8 cellular contexts compared by ENCODE assay signal in genomic region chr16:50671644-50672260, GRCh38. TPM values are rescaled to one million over a fixed set of nuclear protein-coding genes. Genes with fewer than 3 reads are reported as not detected.
A peak's percentile ranks its signal among the peaks of the same experiment; 100 is the strongest.
DNase-seq lines count a peak whose midpoint lies in the region; ATAC-seq, FAIRE-seq and TF ChIP-seq lines count a peak whose summit lies in the region.

No MANE protein-coding gene starts in this region.

- no peaks in the 10 kb centered on the region for H3K27me3 ChIP-seq in CD8-positive, alpha-beta memory T cell (ENCODE audit: insufficient read depth, low read length, poor library complexity, severe bottlenecking)
- H3K27me3 ChIP-seq in IMR-90 (ENCODE audit: control insufficient read depth, insufficient read depth, low read length) (peaks cover 5% of the 10 kb centered on the region), H1 (replicated peaks in 1 of 4; ENCODE audit: control insufficient read depth in 3 of 4, extremely low read depth in 1 of 4, insufficient read depth in 3 of 4, low read length in 3 of 4) (no peaks in the 10 kb centered on the region)

- dilution Hi-C loops in IMR-90 (cut with HindIII; ENCODE audit: low sequenced_read_pairs, unreplicated experiment) = no loop called here

- H3K23ac ChIP-seq in IMR-90 (ENCODE audit: low read depth, low read length) = no peak overlapping the region
- no peak overlapping the region for H3K23ac ChIP-seq in H1 (ENCODE audit: insufficient read length)

- TF ChIP-seq RAD21 in IMR-90 (IDR thresholded peaks at IDR 0.05; ENCODE audit: low read length) (peak; percentile 38), H1 (IDR thresholded peaks at IDR 0.05 in 1 of 2, conservative IDR thresholded peaks at IDR 0.05 in 1 of 2; ENCODE audit: low read depth in 2 of 2, low read length in 2 of 2) (peak; percentile 70 to 76)

- H3K4me3 Mint-ChIP-seq in CD8-positive, alpha-beta memory T cell = peak overlapping the region in 1 of 7 donors; percentile 5

- intact Hi-C loops in IMR-90 (cut with micrococcal nuclease) = loop anchor here (1.0 kb wide), 1 partner anchor 135 kb away; no protein-coding TSS in a partner anchor

- peaks cover 15% of the 10 kb centered on the region for H3K9me3 ChIP-seq in CD8-positive, alpha-beta memory T cell (ENCODE audit: low read length)
- H3K9me3 ChIP-seq in IMR-90 (ENCODE audit: control insufficient read depth, insufficient read depth, low read length) = peaks cover 23% of the 10 kb centered on the region
- H3K9me3 ChIP-seq in H1 (ENCODE audit: insufficient read depth in 2 of 2, low read depth in 1 of 2, low read length in 1 of 2) = peaks cover 13 to 20% of the 10 kb centered on the region in 2 experiments

- peaks cover 42 to 83% (median 51%) of the 10 kb centered on the region in 3 donors for H3K36me3 Mint-ChIP-seq in CD8-positive, alpha-beta memory T cell

- no peak overlapping the region for H2AFZ ChIP-seq in IMR-90 (replicated peaks; ENCODE audit: low read length, poor library complexity)
- H2AFZ ChIP-seq in H1 (ENCODE audit: low read length) = no peak overlapping the region

- H2BK120ac ChIP-seq in IMR-90 (ENCODE audit: low read depth, low read length) (no peak overlapping the region), H1 (replicated peaks; ENCODE audit: low read depth, low read length) (no peak overlapping the region)

- no peak overlapping the region for H2AK9ac ChIP-seq in IMR-90 (replicated peaks; ENCODE audit: low read depth, low read length, poor library complexity)

- no peak overlapping the region for H4K5ac ChIP-seq in IMR-90 (ENCODE audit: low read depth, low read length)
- no peak overlapping the region for H4K5ac ChIP-seq in H1 (ENCODE audit: insufficient read length, low read depth, low read length)

- H2AK5ac ChIP-seq in IMR-90 (ENCODE audit: low read depth, low read length) (no peak overlapping the region), H1 (ENCODE audit: low read depth, low read length) (no peak overlapping the region)

- peaks cover 7 to 28% (median 20%) of the 10 kb centered on the region in 5 donors for H3K9me3 Mint-ChIP-seq in CD8-positive, alpha-beta memory T cell

- H4K91ac ChIP-seq in IMR-90 (ENCODE audit: insufficient read depth, low read depth, low read length) (no peak overlapping the region), H1 (replicated peaks; ENCODE audit: insufficient read length, low read length) (no peak overlapping the region)

- no peak overlapping the region for H3K4me3 ChIP-seq in CD8-positive, alpha-beta memory T cell (ENCODE audit: low read length)
- H3K4me3 ChIP-seq in IMR-90 (ENCODE audit: insufficient read depth, low read depth, low read length) (no peak overlapping the region), WI38 (ENCODE audit: low read depth, low read length) (no peak overlapping the region), H1 (ENCODE audit: extremely low read depth in 1 of 4, insufficient read depth in 2 of 4, low read depth in 3 of 4, low read length in 4 of 4) (no peak overlapping the region; a peak in 1 of 8 replicates)

- WGBS in IMR-90 (ENCODE audit: extremely low coverage in 2 of 2, insufficient read length in 1 of 2), 2 experiments = 36% methylated on average over 2 of the region's 2 CpGs; no CpG with 5 or more reads in 1 of the 2 experiments
- 21% methylated on average over 2 of the region's 2 CpGs; no CpG with 5 or more reads in 1 of the 2 experiments for WGBS in H1 (ENCODE audit: extremely low coverage in 1 of 2, insufficient coverage in 1 of 2, insufficient read length in 1 of 2, insufficient replicate concordance in 2 of 2, low coverage in 1 of 2, low lambda C conversion rate in 2 of 2, missing lambda C conversion rate in 1 of 2), 2 experiments

- in situ Hi-C loops in IMR-90 (cut with MboI; ENCODE audit: low sequenced_read_pairs) = loop anchor here (25.0 kb wide), 1 partner anchor 459 kb away; no protein-coding TSS in a partner anchor

- H3K27ac Mint-ChIP-seq in CD8-positive, alpha-beta memory T cell = peak overlapping the region in 7 of 8 donors; percentile 4 to 91 (median 56)

- no TSS peak for BruUV-seq in IMR-90 (replicated peaks; lab: Mats Ljungman, UMichigan)

- H3K4me1 Mint-ChIP-seq in CD8-positive, alpha-beta memory T cell = peaks cover 19 to 32% (median 31%) of the 10 kb centered on the region in 3 donors

- no peak overlapping the region for H2BK20ac ChIP-seq in IMR-90 (ENCODE audit: low read depth, low read length)
- no peak overlapping the region for H2BK20ac ChIP-seq in H1 (ENCODE audit: low read length)

- H2BK5ac ChIP-seq in IMR-90 (ENCODE audit: low read depth, low read length, poor library complexity, severe bottlenecking) = no peak overlapping the region
- H2BK5ac ChIP-seq in H1 (ENCODE audit: low read depth, low read length) = no peak overlapping the region

- TF ChIP-seq EP300 in H1 (IDR thresholded peaks at IDR 0.05; ENCODE audit: borderline replicate concordance in 1 of 2, low read depth in 2 of 2, low read length in 2 of 2) = no peak

- no peaks in the 10 kb centered on the region for H3K27me3 Mint-ChIP-seq in CD8-positive, alpha-beta memory T cell

- peak in 3 of 5 donors; percentile 21 to 31 (median 22) for DNase-seq in CD8-positive, alpha-beta memory T cell
- DNase-seq in IMR-90 (peak; percentile 16), H1 (ENCODE audit: low read depth in 1 of 2, low spot score in 2 of 2) (peak in 1 of 2 experiments; percentile 74)
- DNase-seq in stimulated activated CD4-positive, alpha-beta T cell treated with anti-CD3 and anti-CD28 coated beads, Interleukin-12 subunit alpha, Interleukin-12 subunit beta, amount 100 ng/mL, for 4 hours = peak; percentile 43

- no peaks in the 10 kb centered on the region; the same call in 1 of the 2 replicates for H3K23me2 ChIP-seq in H1 (ENCODE audit: low read depth, low read length)

- H4K8ac ChIP-seq in IMR-90 (ENCODE audit: low read depth in 2 of 2, low read length in 2 of 2) (no peak overlapping the region), H1 (ENCODE audit: extremely low read depth, insufficient read depth, low read length) (no peak overlapping the region)

- ATAC-seq in IMR-90 (ENCODE audit: low read depth) (no peak), HG03442 (IDR thresholded peaks at IDR 0.05; ENCODE audit: unreplicated experiment) (no peak), HG02610 (IDR thresholded peaks at IDR 0.05; ENCODE audit: unreplicated experiment) (no peak), HG02798 (IDR thresholded peaks at IDR 0.05; ENCODE audit: poor library complexity, unreplicated experiment) (no peak)

- no peak overlapping the region for H3K4me2 ChIP-seq in IMR-90 (ENCODE audit: low read depth, low read length)
- H3K4me2 ChIP-seq in H1 (ENCODE audit: insufficient read depth in 1 of 2, low read depth in 2 of 2, low read length in 2 of 2) = no peak overlapping the region

- peak; percentile 52 for FAIRE-seq in H1 (lab: Jason Lieb, UNC)

- H3K9ac ChIP-seq in IMR-90 (ENCODE audit: low read depth, low read length) (no peak overlapping the region), H1 (replicated peaks in 1 of 4; ENCODE audit: extremely low read depth in 1 of 4, low read depth in 3 of 4, low read length in 3 of 4) (no peak overlapping the region)

- no peak overlapping the region for H3K4ac ChIP-seq in IMR-90 (ENCODE audit: low read depth, low read length)
- H3K4ac ChIP-seq in H1 (replicated peaks; ENCODE audit: insufficient read length, low read depth, low read length) = no peak overlapping the region

- peaks cover 14% of the 10 kb centered on the region for H3K4me1 ChIP-seq in CD8-positive, alpha-beta memory T cell (ENCODE audit: insufficient read depth, low read length)
- H3K4me1 ChIP-seq in IMR-90 (ENCODE audit: control insufficient read depth, insufficient read depth, low read length) = no peaks in the 10 kb centered on the region
- peaks cover 0 to 2% (median 0%) of the 10 kb centered on the region in 4 experiments; a peak in 1 of 7 replicates for H3K4me1 ChIP-seq in H1 (replicated peaks in 1 of 4; ENCODE audit: control insufficient read depth in 3 of 4, insufficient read depth in 4 of 4, low read length in 3 of 4)

- POLR2A ChIA-PET in CD8-positive, alpha-beta memory T cell (lab: Charles Lee) = interaction anchor here (0.5 to 1.2 kb wide), 3 partner anchors 9 to 111 kb away, joined by 4 to 7 read pairs (median 4); partner anchors contain the start of gene SNX20
- POLR2A ChIA-PET in IMR-90 (lab: Charles Lee; ENCODE audit: unreplicated experiment) (no interaction called here), H1 (lab: Charles Lee; ENCODE audit: partially characterized antibody) (no interaction called here)

- no peaks in the 10 kb centered on the region for H3K9me1 ChIP-seq in IMR-90 (ENCODE audit: insufficient read depth, low read length)

- H3K79me1 ChIP-seq in IMR-90 (ENCODE audit: low read depth in 1 of 2, low read length in 2 of 2) = no peaks in the 10 kb centered on the region
- H3K79me1 ChIP-seq in H1 (ENCODE audit: low read depth, low read length) = no peaks in the 10 kb centered on the region

- H3K18ac ChIP-seq in IMR-90 (ENCODE audit: low read depth, low read length) (no peak overlapping the region), H1 (ENCODE audit: extremely low read depth, low read length) (no peak overlapping the region)

- H3K27ac ChIP-seq in CD8-positive, alpha-beta memory T cell (ENCODE audit: low read depth, low read length) = no peak overlapping the region
- H3K27ac ChIP-seq in IMR-90 (ENCODE audit: insufficient read depth, low read length) (no peak overlapping the region), H1 (ENCODE audit: low read depth, low read length) (no peak overlapping the region)

- no peak for TF ChIP-seq POLR2A in IMR-90 (IDR thresholded peaks at IDR 0.05; ENCODE audit: low read depth, low read length)
- TF ChIP-seq POLR2A in H1 (IDR thresholded peaks at IDR 0.05; ENCODE audit: control extremely low read depth in 1 of 2, low read depth in 2 of 2, low read length in 2 of 2) = no peak

- H3K56ac ChIP-seq in IMR-90 (ENCODE audit: extremely low read depth, insufficient read depth, low read length) (no peak overlapping the region), H1 (replicated peaks; ENCODE audit: insufficient read length, low read depth, low read length) (no peak overlapping the region)

- H3K36me3 ChIP-seq in CD8-positive, alpha-beta memory T cell (ENCODE audit: insufficient read depth, low read length) = peaks cover 43% of the 10 kb centered on the region
- H3K36me3 ChIP-seq in IMR-90 (ENCODE audit: control insufficient read depth, insufficient read depth, low read length) (no peaks in the 10 kb centered on the region), H1 (ENCODE audit: control insufficient read depth in 2 of 4, insufficient read depth in 4 of 4, low read length in 3 of 4) (no peaks in the 10 kb centered on the region)

- CTCF ChIA-PET in CD8-positive, alpha-beta memory T cell (lab: Charles Lee) = interaction anchor here (0.8 to 4.6 kb wide), 17 partner anchors 9 to 647 kb away, joined by 3 to 26 read pairs (median 5); partner anchors contain the start of genes CNEP1R1, CYLD and SNX20
- CTCF ChIA-PET in IMR-90 (lab: Yijun Ruan, JAX) = interaction anchor here (1.8 kb wide), 1 partner anchor 135 kb away, joined by 7 read pairs; no protein-coding TSS in a partner anchor
- CTCF ChIA-PET in H1 (lab: Charles Lee; ENCODE audit: partially characterized antibody) = interaction anchor here (0.5 to 21.1 kb wide), 47 partner anchors 8 to 801 kb away, joined by 3 to 279 read pairs (median 4); partner anchors contain the start of gene SNX20

- H3K14ac ChIP-seq in IMR-90 (replicated peaks; ENCODE audit: low read depth, low read length) = no peak overlapping the region
- no peak overlapping the region for H3K14ac ChIP-seq in H1 (ENCODE audit: insufficient read length)

- H2BK15ac ChIP-seq in IMR-90 (ENCODE audit: low read depth, low read length) (no peak overlapping the region), H1 (ENCODE audit: low read length) (no peak overlapping the region)

- H3K79me2 ChIP-seq in H1 (ENCODE audit: control insufficient read depth in 1 of 2, insufficient read depth in 2 of 2, low read length in 2 of 2) = no peaks in the 10 kb centered on the region

- TF ChIP-seq CTCF in IMR-90 (conservative IDR thresholded peaks at IDR 0.05; ENCODE audit: low read depth, low read length) (peak; percentile 42), WI38 (IDR thresholded peaks at IDR 0.05; ENCODE audit: low read depth, low read length) (peak; percentile 34; the same call in 1 of the 2 replicates), H1 (IDR thresholded peaks at IDR 0.05; ENCODE audit: control extremely low read depth in 1 of 3, insufficient read depth in 1 of 3, low read depth in 1 of 3, low read length in 3 of 3) (peak; percentile 37 to 83 (median 78))

- no peak overlapping the region for H2BK12ac ChIP-seq in H1 (ENCODE audit: low read depth, low read length)

- no peaks in the 10 kb centered on the region for H4K20me1 ChIP-seq in IMR-90 (ENCODE audit: insufficient read depth, low read length)
- no peaks in the 10 kb centered on the region for H4K20me1 ChIP-seq in H1 (replicated peaks in 1 of 2; ENCODE audit: control insufficient read depth in 1 of 2, insufficient read depth in 2 of 2, low read length in 2 of 2)

RNA-seq across cellular contexts. Expression of gene SNX20, which starts 9.4 kb away (rescaled TPM):
- total RNA-seq in CD8-positive, alpha-beta memory T cell = 10 to 100 TPM; 25.0 to 27.8 TPM
- polyA plus RNA-seq in CD8-positive, alpha-beta memory T cell = 61.7 TPM
- total RNA-seq in IMR-90 (2012; rRNA removed) = not detected in 2 replicates
- polyA plus RNA-seq in IMR-90 (2012; rRNA removed) (not detected in 2 replicates), H1 (2011; rRNA removed) (not detected in 2 replicates)
- not detected in 2 replicates for polyA plus RNA-seq in IMR-90 (2012; cell fraction: cytosol; rRNA removed)
- polyA plus RNA-seq in IMR-90 (2012; cell fraction: nucleus; rRNA removed; ENCODE audit: low replicate concordance) = not detected in 2 replicates
- not detected in 2 replicates for total RNA-seq in H1 (2021; fragmentation: NEBNext Ultra II Directional; extraction: Animal tissue kit (Norgen Biotek cat#: 25700))
- not detected for polyA plus RNA-seq in H1 (2011; cell fraction: cytosol; rRNA removed)
- polyA plus RNA-seq in H1 (2011; cell fraction: nucleus; rRNA removed) = not detected
- not detected in 4 replicates for polyA plus RNA-seq in H1 (2012, experiment 1 of 2)
- not detected for polyA plus RNA-seq in H1 (2012, experiment 2 of 2)
- not detected for polyA plus RNA-seq in H1 (2013, experiment 1 of 2)
- not detected for polyA plus RNA-seq in H1 (2013, experiment 2 of 2)
- 0.17 TPM in 1 of 2 replicates, not detected in the other for polyA minus RNA-seq in H1 (2011; rRNA and poly(A)+ RNA removed)
- not detected for polyA minus RNA-seq in H1 (2011; cell fraction: cytosol; rRNA and poly(A)+ RNA removed)
- not detected for polyA minus RNA-seq in H1 (2011; cell fraction: nucleus; rRNA and poly(A)+ RNA removed)

RNA-seq across cellular contexts. Expression of gene NOD2, which starts 21.7 kb away (rescaled TPM):
- total RNA-seq in CD8-positive, alpha-beta memory T cell = 1 to 10 TPM; 1.8 TPM
- polyA plus RNA-seq in CD8-positive, alpha-beta memory T cell = 1.9 TPM
- total RNA-seq in IMR-90 (2012; rRNA removed) = not detected in 2 replicates
- polyA plus RNA-seq in IMR-90 (2012; rRNA removed) (not detected in 2 replicates), H1 (2011; rRNA removed) (0.42 and 0.61 TPM in 2 replicates)
- not detected in 2 replicates for polyA plus RNA-seq in IMR-90 (2012; cell fraction: cytosol; rRNA removed)
- 0.01 TPM in 1 of 2 replicates, not detected in the other for polyA plus RNA-seq in IMR-90 (2012; cell fraction: nucleus; rRNA removed; ENCODE audit: low replicate concordance)
- total RNA-seq in H1 (2021; fragmentation: NEBNext Ultra II Directional; extraction: Animal tissue kit (Norgen Biotek cat#: 25700)) = 0.37 and 1.1 TPM in 2 replicates
- polyA plus RNA-seq in H1 (2011; cell fraction: cytosol; rRNA removed) = 0.27 TPM
- 0.34 TPM for polyA plus RNA-seq in H1 (2011; cell fraction: nucleus; rRNA removed)
- polyA plus RNA-seq in H1 (2012, experiment 1 of 2) = 0.11 to 0.43 TPM (median 0.21 TPM) in 4 replicates
- polyA plus RNA-seq in H1 (2012, experiment 2 of 2) = 0.04 TPM
- polyA plus RNA-seq in H1 (2013, experiment 1 of 2) = 0.28 TPM
- polyA plus RNA-seq in H1 (2013, experiment 2 of 2) = 0.24 TPM
- 0.66 and 1.0 TPM in 2 replicates for polyA minus RNA-seq in H1 (2011; rRNA and poly(A)+ RNA removed)
- polyA minus RNA-seq in H1 (2011; cell fraction: cytosol; rRNA and poly(A)+ RNA removed) = 1.2 TPM
- polyA minus RNA-seq in H1 (2011; cell fraction: nucleus; rRNA and poly(A)+ RNA removed) = 1.2 TPM

Comparison
In these comparisons a context has a peak if more than half of its experiments do, and no peak if none do; other contexts are left out.
1. RNA of gene SNX20, which starts 9.4 kb away (total RNA-seq): 25.0 to 27.8 TPM in CD8-positive, alpha-beta memory T cell; not detected in IMR-90 and not detected in H1; every median in the first group is over 10 times any median in the second.
2. Peak in every context shown above with its lines, with median percentiles within 50 percentile points of each other: CTCF ChIP-seq.